25 cellular contexts compared by ENCODE assay signal in the genomic region with DNA sequence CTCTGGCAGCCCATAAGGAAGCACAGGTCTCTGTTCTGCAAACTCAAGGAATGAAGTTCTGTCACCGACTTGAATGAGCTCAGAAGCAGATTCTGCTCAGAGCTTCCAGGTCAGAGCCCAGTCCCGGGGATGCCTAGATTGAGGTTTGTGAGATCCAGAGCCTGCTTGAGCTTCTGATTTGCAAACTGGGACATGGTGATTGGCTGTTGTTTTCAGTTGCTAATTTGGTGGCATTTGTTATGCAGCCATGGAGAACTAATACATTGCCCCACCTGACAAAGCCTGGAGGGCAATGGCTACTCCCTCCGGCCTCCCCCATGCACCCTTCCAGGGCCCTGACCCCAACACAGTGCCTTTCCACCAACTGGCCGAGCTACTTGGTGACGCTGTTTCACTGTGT.
DNase-seq lines count a peak whose midpoint lies in the region; ATAC-seq, FAIRE-seq and TF ChIP-seq lines count a peak whose summit lies in the region.
"Had no signal": no experiment of that assay in that cellular context is flagged by ENCODE, and none has a peak within 500 bp of the region (broad histone marks: within the 10 kb centered on the region; RNA-seq: fewer than 3 reads in every experiment).

No MANE protein-coding gene starts in this region.

- H3K27me3 ChIP-seq in HUES64 (ENCODE audit: insufficient read depth, low read length) (no peaks in the 10 kb centered on the region), pancreas (no peaks in the 10 kb centered on the region)

- no peak overlapping the region for H3K4me3 ChIP-seq in HUES64 (ENCODE audit: low read length)
- H3K4me3 ChIP-seq in pancreas = no peak overlapping the region
- H3K4me3 ChIP-seq: GM23248 had no signal

- DNase-seq in ELF-1 (ENCODE audit: low read depth, low spot score) = peak; percentile 82
- peak; percentile 88 for DNase-seq in iPS DF 19.7 (ENCODE audit: low read depth, low spot score)
- DNase-seq in iPS-NIHi7 (ENCODE audit: extremely low spot score) = peak; percentile 28
- DNase-seq in posterior vena cava (ENCODE audit: low spot score) = no peak
- DNase-seq in pancreas = no peak
- DNase-seq: 8988T; C1 segment of cervical spinal cord; Calu3; CD8-positive, alpha-beta T cell; GDM1; GM23248; KBM-7; MM.1S; NCI-H1092; NCI-H1436 treated with DMSO at 0.1 percent for 48 hours; NCI-H1930; NCI-H2227 treated with DMSO at 0.1 percent for 48 hours; NCI-H510A treated with DMSO at 0.1 percent for 48 hours; NCI-H774; NK-92 treated with Interleukin-12 subunit alpha and Interleukin-12 subunit beta, amount 100 ng/mL, for 24 hours had no signal

- 52% methylated on average over 5 of the region's 5 CpGs for WGBS in HUES64
- 56 to 58% methylated on average over 5 of the region's 5 CpGs for WGBS in pancreas, 2 donors

- no peaks in the 10 kb centered on the region for H3K36me3 ChIP-seq in HUES64 (ENCODE audit: insufficient read depth, low read length)
- H3K36me3 ChIP-seq in pancreas = no peaks in the 10 kb centered on the region

- H3K9me3 ChIP-seq in HUES64 (ENCODE audit: insufficient read depth, low read depth, low read length) (no peaks in the 10 kb centered on the region), pancreas (no peaks in the 10 kb centered on the region)

- ATAC-seq in HG02759 (IDR thresholded peaks at IDR 0.05; ENCODE audit: unreplicated experiment) (no peak), pancreas (no peak), HG02623 (IDR thresholded peaks at IDR 0.05; ENCODE audit: unreplicated experiment) (no peak)
- ATAC-seq: CD8-positive, alpha-beta T cell; Panc1 had no signal

- intact Hi-C loops in posterior vena cava (cut with DNase I) (loop anchor here in 1 of 2 donors (5.0 kb wide), 1 partner anchor 1765 kb away; no protein-coding TSS in a partner anchor), pancreas (cut with DNase I) (no loop called here)

- peaks cover 14% of the 10 kb centered on the region for H3K4me1 ChIP-seq in HUES64 (ENCODE audit: insufficient read depth, low read length)
- no peaks in the 10 kb centered on the region for H3K4me1 ChIP-seq in pancreas

- H3K27ac ChIP-seq in HUES64 (ENCODE audit: low read depth, low read length) = peak overlapping the region; percentile 91
- H3K27ac ChIP-seq in pancreas = no peak overlapping the region
- H3K27ac ChIP-seq: GM23248 had no signal

- FAIRE-seq in pancreas (lab: Jason Lieb, UNC) = no peak
- FAIRE-seq: GM18507 had no signal

- H3K9ac ChIP-seq in HUES64 (ENCODE audit: low read depth, low read length) = no peak overlapping the region
- H3K9ac ChIP-seq: GM23248 had no signal

- TF ChIP-seq CTCF in pancreas (IDR thresholded peaks at IDR 0.05) = no peak

Comparison
In these comparisons a context has a peak if more than half of its experiments do, and no peak if none do; other contexts are left out.
1. DNase-seq: peak in ELF-1 (single experiment), iPS DF 19.7 (single experiment) and iPS-NIHi7 (single experiment); none in posterior vena cava (single experiment) and pancreas (0 of 6).